Comparison of ENCODE assay signal across 38 cellular contexts in the genomic region with DNA sequence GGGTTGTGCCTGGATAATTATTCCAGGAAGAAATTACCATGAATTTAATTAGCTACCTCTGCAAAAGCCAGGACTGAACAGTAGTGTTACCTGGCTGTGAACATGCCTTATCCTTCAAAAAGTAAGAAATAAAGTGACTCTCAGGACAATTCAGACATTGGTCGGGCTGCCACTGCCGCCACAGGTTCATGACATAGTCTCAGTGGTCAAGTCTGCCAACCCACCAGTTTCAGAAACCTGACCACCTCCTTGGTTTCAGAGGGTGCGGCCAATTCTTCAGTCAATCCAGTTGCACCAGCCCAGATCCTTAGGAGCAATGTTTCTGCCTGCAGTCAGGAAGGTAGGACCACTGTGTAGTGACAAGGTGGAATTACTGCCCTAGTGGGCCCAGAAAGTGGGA.
"Had no signal": no experiment of that assay in that cellular context is flagged by ENCODE, and none has a peak within 500 bp of the region (broad histone marks: within the 10 kb centered on the region; RNA-seq: fewer than 3 reads in every experiment).

No MANE protein-coding gene starts in this region.

- H3K9me3 ChIP-seq: adrenal gland, body of pancreas had no signal

- H3K4me3 Mint-ChIP-seq: activated naive CD4-positive, alpha-beta T cell treated with anti-CD3 and anti-CD28 coated beads for 36 hours; activated naive CD4-positive, alpha-beta T cell treated with anti-CD3 and anti-CD28 coated beads, Interleukin-2, amount 10 ng/mL, durations not matched to agents 7 days and 5 days; activated naive CD4-positive, alpha-beta T cell treated with anti-CD3 and anti-CD28 coated beads, Interleukin-2, amount 50 U/mL, for 24 hours; activated naive CD8-positive, alpha-beta T cell; activated naive CD8-positive, alpha-beta T cell treated with anti-CD3 and anti-CD28 coated beads for 36 hours; activated naive CD8-positive, alpha-beta T cell treated with anti-CD3 and anti-CD28 coated beads, Interleukin-2, amount 10 ng/mL, durations not matched to agents 7 days and 5 days; activated naive CD8-positive, alpha-beta T cell treated with anti-CD3 and anti-CD28 coated beads, Interleukin-2, amount 50 U/mL, for 24 hours; activated T-cell treated with anti-CD3 and anti-CD28 coated beads, Interleukin-2, amount 50 U/mL, for 24 hours; activated T-cell treated with anti-CD3 and anti-CD28 coated beads, Interleukin-2, amount 50 U/mL, for 4 hours; activated T-cell treated with anti-CD3 and anti-CD28 coated beads, Interleukin-2, amount 50 U/mL, for 72 hours; activated T-helper 1 cell treated with anti-CD3 and anti-CD28 coated beads, Interleukin-12 subunit alpha, Interleukin-12 subunit beta, Interleukin-2, Interleukin-4 antibody, amounts not matched to agents 30 ng/mL and 10 ng/mL and 1 ng/mL, durations not matched to agents 14 hours and 24 hours and 36 hours; activated T-helper 17 cell treated with anti-CD3 and anti-CD28 coated beads, Interleukin-2, amount 50 U/mL, for 72 hours; brain; central memory CD8-positive, alpha-beta T cell had no signal

- ATAC-seq: activated naive CD4-positive, alpha-beta T cell treated with anti-CD3 and anti-CD28 coated beads, Interleukin-2, amount 50 U/mL, for 72 hours; activated naive CD8-positive, alpha-beta T cell treated with anti-CD3 and anti-CD28 coated beads, Interleukin-2, amount 50 U/mL, for 24 hours; activated T-cell treated with anti-CD3 and anti-CD28 coated beads, Interleukin-2, amount 50 U/mL, for 4 hours; activated T-cell treated with anti-CD3 and anti-CD28 coated beads, Interleukin-2, amount 50 U/mL, for 72 hours; activated T-helper 17 cell treated with anti-CD3 and anti-CD28 coated beads, Interleukin-2, amount 50 U/mL, for 72 hours; body of pancreas had no signal

- H3K4me3 ChIP-seq: adrenal gland, ascending aorta, body of pancreas, breast epithelium, cardiac muscle cell had no signal

- H3K27ac Mint-ChIP-seq: activated naive CD4-positive, alpha-beta T cell treated with anti-CD3 and anti-CD28 coated beads for 36 hours; activated naive CD4-positive, alpha-beta T cell treated with anti-CD3 and anti-CD28 coated beads, Interleukin-2, amount 10 ng/mL, durations not matched to agents 7 days and 5 days; activated naive CD4-positive, alpha-beta T cell treated with anti-CD3 and anti-CD28 coated beads, Interleukin-2, amount 50 U/mL, for 24 hours; activated naive CD4-positive, alpha-beta T cell treated with anti-CD3 and anti-CD28 coated beads, Interleukin-2, amount 50 U/mL, for 72 hours; activated naive CD8-positive, alpha-beta T cell; activated naive CD8-positive, alpha-beta T cell treated with anti-CD3 and anti-CD28 coated beads for 36 hours; activated naive CD8-positive, alpha-beta T cell treated with anti-CD3 and anti-CD28 coated beads, Interleukin-2, amount 10 ng/mL, durations not matched to agents 7 days and 5 days; activated naive CD8-positive, alpha-beta T cell treated with anti-CD3 and anti-CD28 coated beads, Interleukin-2, amount 50 U/mL, for 24 hours; activated T-cell treated with anti-CD3 and anti-CD28 coated beads, Interleukin-2, amount 50 U/mL, for 24 hours; activated T-cell treated with anti-CD3 and anti-CD28 coated beads, Interleukin-2, amount 50 U/mL, for 72 hours; activated T-helper 1 cell treated with anti-CD3 and anti-CD28 coated beads, Interleukin-12 subunit alpha, Interleukin-12 subunit beta, Interleukin-2, Interleukin-4 antibody, amounts not matched to agents 30 ng/mL and 10 ng/mL and 1 ng/mL, durations not matched to agents 14 hours and 24 hours and 36 hours; activated T-helper 17 cell treated with anti-CD3 and anti-CD28 coated beads, Interleukin-2, amount 50 U/mL, for 72 hours; activated T-helper 2 cell treated with anti-CD3 and anti-CD28 coated beads, Interferon-gamma antibody, Interleukin-2, Interleukin-4, amounts not matched to agents 10 μg/mL and 5 μg/mL and 100 μg/mL, durations not matched to agents 14 hours and 24 hours and 36 hours; brain had no signal

- H3K27ac ChIP-seq: adrenal gland, ascending aorta, body of pancreas, brain microvascular endothelial cell, breast epithelium, cardiac muscle cell had no signal

- H3K9me3 Mint-ChIP-seq: activated naive CD4-positive, alpha-beta T cell treated with anti-CD3 and anti-CD28 coated beads for 36 hours; activated naive CD4-positive, alpha-beta T cell treated with anti-CD3 and anti-CD28 coated beads, Interleukin-2, amount 50 U/mL, for 24 hours; activated naive CD8-positive, alpha-beta T cell treated with anti-CD3 and anti-CD28 coated beads for 36 hours; activated naive CD8-positive, alpha-beta T cell treated with anti-CD3 and anti-CD28 coated beads, Interleukin-2, amount 10 ng/mL, durations not matched to agents 7 days and 5 days; activated naive CD8-positive, alpha-beta T cell treated with anti-CD3 and anti-CD28 coated beads, Interleukin-2, amount 50 U/mL, for 24 hours; activated T-cell treated with anti-CD3 and anti-CD28 coated beads, Interleukin-2, amount 50 U/mL, for 24 hours; activated T-cell treated with anti-CD3 and anti-CD28 coated beads, Interleukin-2, amount 50 U/mL, for 4 hours; activated T-cell treated with anti-CD3 and anti-CD28 coated beads, Interleukin-2, amount 50 U/mL, for 72 hours; activated T-helper 17 cell treated with anti-CD3 and anti-CD28 coated beads, Interleukin-2, amount 50 U/mL, for 72 hours; brain; central memory CD8-positive, alpha-beta T cell had no signal

- H3K4me1 Mint-ChIP-seq: activated naive CD4-positive, alpha-beta T cell treated with anti-CD3 and anti-CD28 coated beads, Interleukin-2, amount 10 ng/mL, durations not matched to agents 7 days and 5 days; activated naive CD4-positive, alpha-beta T cell treated with anti-CD3 and anti-CD28 coated beads, Interleukin-2, amount 50 U/mL, for 24 hours; activated naive CD8-positive, alpha-beta T cell treated with anti-CD3 and anti-CD28 coated beads for 36 hours; activated naive CD8-positive, alpha-beta T cell treated with anti-CD3 and anti-CD28 coated beads, Interleukin-2, amount 10 ng/mL, durations not matched to agents 7 days and 5 days; activated naive CD8-positive, alpha-beta T cell treated with anti-CD3 and anti-CD28 coated beads, Interleukin-2, amount 50 U/mL, for 24 hours; activated T-helper 17 cell treated with anti-CD3 and anti-CD28 coated beads, Interleukin-2, amount 50 U/mL, for 72 hours; brain; central memory CD8-positive, alpha-beta T cell had no signal

- H3K36me3 Mint-ChIP-seq: activated naive CD4-positive, alpha-beta T cell treated with anti-CD3 and anti-CD28 coated beads, Interleukin-2, amount 10 ng/mL, durations not matched to agents 7 days and 5 days; activated naive CD4-positive, alpha-beta T cell treated with anti-CD3 and anti-CD28 coated beads, Interleukin-2, amount 50 U/mL, for 24 hours; activated naive CD8-positive, alpha-beta T cell; activated naive CD8-positive, alpha-beta T cell treated with anti-CD3 and anti-CD28 coated beads for 36 hours; activated naive CD8-positive, alpha-beta T cell treated with anti-CD3 and anti-CD28 coated beads, Interleukin-2, amount 10 ng/mL, durations not matched to agents 7 days and 5 days; brain had no signal

- H3K27me3 ChIP-seq: adrenal gland, ascending aorta, body of pancreas, brain microvascular endothelial cell, breast epithelium, cardiac muscle cell had no signal

- H3K27me3 Mint-ChIP-seq: activated T-helper 17 cell treated with anti-CD3 and anti-CD28 coated beads, Interleukin-2, amount 50 U/mL, for 72 hours had no signal

- H3K4me1 ChIP-seq: adrenal gland, ascending aorta, body of pancreas, breast epithelium had no signal

- H3K36me3 ChIP-seq: adrenal gland, ascending aorta, brain microvascular endothelial cell, breast epithelium, cardiac muscle cell had no signal

- DNase-seq: activated effector memory CD4-positive, alpha-beta T cell treated with anti-CD3 and anti-CD28 coated beads, Interleukin-2, amount 50 U/mL, for 16 hours; activated effector memory CD4-positive, alpha-beta T cell treated with Interleukin-2 at 50 U/mL for 16 hours; activated gamma-delta T cell; activated gamma-delta T cell treated with Interleukin-2 at 50 U/mL for 16 hours; activated naive CD4-positive, alpha-beta T cell; activated naive CD4-positive, alpha-beta T cell treated with anti-CD3 and anti-CD28 coated beads for 36 hours; activated naive CD4-positive, alpha-beta T cell treated with anti-CD3 and anti-CD28 coated beads, Interleukin-2, amount 10 ng/mL, durations not matched to agents 7 days and 5 days; activated naive CD4-positive, alpha-beta T cell treated with anti-CD3 and anti-CD28 coated beads, Interleukin-2, amount 50 U/mL, for 16 hours; activated naive CD4-positive, alpha-beta T cell treated with Interleukin-2 at 50 U/mL for 16 hours; activated naive CD8-positive, alpha-beta T cell treated with anti-CD3 and anti-CD28 coated beads for 36 hours; activated naive CD8-positive, alpha-beta T cell treated with anti-CD3 and anti-CD28 coated beads, Interleukin-2, amount 10 ng/mL, durations not matched to agents 7 days and 5 days; activated naive CD8-positive, alpha-beta T cell treated with anti-CD3 and anti-CD28 coated beads, Interleukin-2, amount 50 U/mL, for 24 hours; activated T-cell treated with anti-CD3 and anti-CD28 coated beads, Interleukin-2, amount 50 U/mL, for 1 hour; activated T-cell treated with anti-CD3 and anti-CD28 coated beads, Interleukin-2, amount 50 U/mL, for 24 hours; activated T-cell treated with anti-CD3 and anti-CD28 coated beads, Interleukin-2, amount 50 U/mL, for 4 hours; activated T-cell treated with anti-CD3 and anti-CD28 coated beads, Interleukin-2, amount 50 U/mL, for 48 hours; activated T-cell treated with anti-CD3 and anti-CD28 coated beads, Interleukin-2, amount 50 U/mL, for 72 hours; adrenal gland; amniotic stem cell; amygdala; anterior cingulate cortex; aorta; body of pancreas; brain microvascular endothelial cell; caudate nucleus; central memory CD4-positive, alpha-beta T cell; cerebellar nuclear complex had no signal
